15 cellular contexts compared by ENCODE assay signal in genomic region chr6:125529061-125529460, GRCh38.
"Had no signal": no experiment of that assay in that cellular context is flagged by ENCODE, and none has a peak within 500 bp of the region (broad histone marks: within the 10 kb centered on the region; RNA-seq: fewer than 3 reads in every experiment).

No MANE protein-coding gene starts in this region.

- H3K27me3 ChIP-seq: brain microvascular endothelial cell, ovary had no signal

- H3K27ac Mint-ChIP-seq: activated CD8-positive, alpha-beta memory T cell treated with anti-CD3 and anti-CD28 coated beads, Interleukin-2, amount 10 ng/mL, durations not matched to agents 7 days and 5 days; activated naive CD4-positive, alpha-beta T cell treated with anti-CD3 and anti-CD28 coated beads, Interleukin-2, amount 50 U/mL, for 72 hours; activated T-cell treated with anti-CD3 and anti-CD28 coated beads, Interleukin-2, amount 50 U/mL, for 24 hours had no signal

- H3K4me1 ChIP-seq: tibial nerve had no signal

- ATAC-seq: activated CD8-positive, alpha-beta memory T cell treated with anti-CD3 and anti-CD28 coated beads, Interleukin-2, amount 10 ng/mL, durations not matched to agents 7 days and 5 days; activated naive CD4-positive, alpha-beta T cell treated with anti-CD3 and anti-CD28 coated beads, Interleukin-2, amount 50 U/mL, for 72 hours; esophagus mucosa; left ventricle myocardium superior had no signal

- H3K4me3 ChIP-seq: ovary, tibial nerve had no signal

- H3K9me3 Mint-ChIP-seq: activated naive CD4-positive, alpha-beta T cell treated with anti-CD3 and anti-CD28 coated beads, Interleukin-2, amount 50 U/mL, for 72 hours; activated T-cell treated with anti-CD3 and anti-CD28 coated beads, Interleukin-2, amount 50 U/mL, for 24 hours had no signal

- H3K4me3 Mint-ChIP-seq: activated CD8-positive, alpha-beta memory T cell treated with anti-CD3 and anti-CD28 coated beads, Interleukin-2, amount 10 ng/mL, durations not matched to agents 7 days and 5 days; activated T-cell treated with anti-CD3 and anti-CD28 coated beads, Interleukin-2, amount 50 U/mL, for 24 hours had no signal

- DNase-seq: activated CD4-positive, alpha-beta T cell treated with anti-CD3 and anti-CD28 coated beads for 1 hour; activated CD4-positive, alpha-beta T cell treated with anti-CD3 and anti-CD28 coated beads, Interleukin-2, amount 50 U/mL, for 48 hours; activated CD8-positive, alpha-beta memory T cell treated with anti-CD3 and anti-CD28 coated beads, Interleukin-2, amount 10 ng/mL, durations not matched to agents 7 days and 5 days; activated effector memory CD4-positive, alpha-beta T cell treated with anti-CD3 and anti-CD28 coated beads, Interleukin-2, amount 50 U/mL, for 16 hours; activated T-cell treated with anti-CD3 and anti-CD28 coated beads, Interleukin-2, amount 50 U/mL, for 24 hours; amniotic stem cell; brain microvascular endothelial cell; dermis blood vessel endothelial cell; left ventricle myocardium superior; ovary; stimulated activated CD4-positive, alpha-beta T cell treated with anti-CD3 and anti-CD28 coated beads, Interleukin-4, amount 100 ng/mL, for 4 hours; T-helper 9 cell had no signal

- H3K36me3 Mint-ChIP-seq: activated CD8-positive, alpha-beta memory T cell treated with anti-CD3 and anti-CD28 coated beads, Interleukin-2, amount 10 ng/mL, durations not matched to agents 7 days and 5 days; activated naive CD4-positive, alpha-beta T cell treated with anti-CD3 and anti-CD28 coated beads, Interleukin-2, amount 50 U/mL, for 72 hours had no signal

- H3K36me3 ChIP-seq: brain microvascular endothelial cell, ovary, tibial nerve had no signal

- H3K27ac ChIP-seq: brain microvascular endothelial cell, ovary, tibial nerve had no signal

- H3K9me3 ChIP-seq: ovary, tibial nerve had no signal
